1 cellular context compared by ENCODE assay signal in genomic region chr22:30315962-30316576, GRCh38.
A peak's percentile ranks its signal among the peaks of the same experiment; 100 is the strongest.
TF ChIP-seq lines count a peak whose summit lies in the region.

No MANE protein-coding gene starts in this region.

TF ChIP-seq in K562, 482 proteins besides CTCF, POLR2A, EP300 and RAD21:
- 0 out of 4 replicates have a peak, but pooled peaks have one; percentile 9 to 32 for TF ChIP-seq KDM1A (IDR thresholded peaks at IDR 0.05)
- TF ChIP-seq SAFB2 (IDR thresholded peaks at IDR 0.05; ENCODE audit: borderline replicate concordance, low read depth, low read length, severe bottlenecking): no peak
